In genomic region chr17:16407911-16408588, GRCh38 we compare ENCODE assay signal across 8 cellular contexts. TPM values are rescaled to one million over a fixed set of nuclear protein-coding genes. Genes with fewer than 3 reads are reported as not detected.
DNase-seq lines count a peak whose midpoint lies in the region; ATAC-seq lines count a peak whose summit lies in the region.

No MANE protein-coding gene starts in this region.

- H3K36me3 ChIP-seq in rectal smooth muscle tissue (ENCODE audit: control insufficient read depth, insufficient read depth, low read length) = no peaks in the 10 kb centered on the region

- H3K27ac Mint-ChIP-seq in activated T-helper 17 cell treated with anti-CD3 and anti-CD28 coated beads, Interleukin-2, amount 50 U/mL, for 72 hours = no peak overlapping the region
- no peak overlapping the region for H3K27ac Mint-ChIP-seq in T-helper 2 cell treated with Interferon-gamma antibody and Interleukin-4, amounts not matched to agents 5 μg/mL and 100 μg/mL, for 36 hours

- H3K9ac ChIP-seq in rectal smooth muscle tissue (ENCODE audit: low read length) = no peak overlapping the region

- ATAC-seq in GM18499 (IDR thresholded peaks at IDR 0.05; ENCODE audit: insufficient read depth, unreplicated experiment) (peak; percentile 58), GM21723 (IDR thresholded peaks at IDR 0.05; ENCODE audit: unreplicated experiment) (peak; percentile 91), left ventricle myocardium superior (peak; percentile 67)
- ATAC-seq in activated T-helper 17 cell treated with anti-CD3 and anti-CD28 coated beads, Interleukin-2, amount 50 U/mL, for 72 hours (replicated peaks) = peak; percentile 59
- no peak for ATAC-seq in activated CD4-positive, CD25-positive, alpha-beta regulatory T cell treated with anti-CD3 and anti-CD28 coated beads, Interleukin-2, amount 50 U/mL, for 24 hours

- H3K9me3 Mint-ChIP-seq in activated T-helper 17 cell treated with anti-CD3 and anti-CD28 coated beads, Interleukin-2, amount 50 U/mL, for 72 hours = no peaks in the 10 kb centered on the region
- H3K9me3 Mint-ChIP-seq in T-helper 2 cell treated with Interferon-gamma antibody and Interleukin-4, amounts not matched to agents 5 μg/mL and 100 μg/mL, for 36 hours = no peaks in the 10 kb centered on the region

- H3K4me1 ChIP-seq in rectal smooth muscle tissue (ENCODE audit: control insufficient read depth, insufficient read depth, low read length) = no peaks in the 10 kb centered on the region

- intact Hi-C loops in left ventricle myocardium superior (cut with micrococcal nuclease) = no loop called here

- peaks cover 4% of the 10 kb centered on the region for H3K4me1 Mint-ChIP-seq in activated T-helper 17 cell treated with anti-CD3 and anti-CD28 coated beads, Interleukin-2, amount 50 U/mL, for 72 hours
- H3K4me1 Mint-ChIP-seq in T-helper 2 cell treated with Interferon-gamma antibody and Interleukin-4, amounts not matched to agents 5 μg/mL and 100 μg/mL, for 36 hours (ENCODE audit: low read depth) = peaks cover 3% of the 10 kb centered on the region

- DNase-seq in LHCN-M2 (ENCODE audit: low read depth) (peak; percentile 32), left ventricle myocardium superior (peak; percentile 80)
- DNase-seq in T-helper 2 cell treated with Interferon-gamma antibody and Interleukin-4, amounts not matched to agents 5 μg/mL and 100 μg/mL, for 36 hours (ENCODE audit: low spot score) = no peak

- H3K27ac ChIP-seq in rectal smooth muscle tissue (ENCODE audit: low read depth, low read length) = peak overlapping the region; percentile 37

- no peaks in the 10 kb centered on the region for H3K27me3 ChIP-seq in rectal smooth muscle tissue (ENCODE audit: control insufficient read depth, insufficient read depth, low read length)

- H3K27me3 Mint-ChIP-seq in activated T-helper 17 cell treated with anti-CD3 and anti-CD28 coated beads, Interleukin-2, amount 50 U/mL, for 72 hours = peaks cover 8% of the 10 kb centered on the region
- H3K27me3 Mint-ChIP-seq in T-helper 2 cell treated with Interferon-gamma antibody and Interleukin-4, amounts not matched to agents 5 μg/mL and 100 μg/mL, for 36 hours (ENCODE audit: low read depth) = peaks cover 20% of the 10 kb centered on the region

- no peak overlapping the region for H3K4me3 ChIP-seq in rectal smooth muscle tissue (ENCODE audit: low read length)

- H3K36me3 Mint-ChIP-seq in activated T-helper 17 cell treated with anti-CD3 and anti-CD28 coated beads, Interleukin-2, amount 50 U/mL, for 72 hours (ENCODE audit: low read depth) = no peaks in the 10 kb centered on the region
- peaks cover 1% of the 10 kb centered on the region for H3K36me3 Mint-ChIP-seq in T-helper 2 cell treated with Interferon-gamma antibody and Interleukin-4, amounts not matched to agents 5 μg/mL and 100 μg/mL, for 36 hours (ENCODE audit: low read depth)

- H3K4me3 Mint-ChIP-seq in activated T-helper 17 cell treated with anti-CD3 and anti-CD28 coated beads, Interleukin-2, amount 50 U/mL, for 72 hours = peak overlapping the region; percentile 26
- no peak overlapping the region for H3K4me3 Mint-ChIP-seq in T-helper 2 cell treated with Interferon-gamma antibody and Interleukin-4, amounts not matched to agents 5 μg/mL and 100 μg/mL, for 36 hours

RNA-seq across cellular contexts. Expression of gene TRPV2, which starts 7.3 kb away (rescaled TPM):
- 54.8 and 56.7 TPM in 2 replicates for total RNA-seq in LHCN-M2 (2014; rRNA removed)
- 59.2 TPM for polyA plus RNA-seq in LHCN-M2 (2012)
- 10 to 100 TPM; 35.4 to 74.9 TPM for total RNA-seq in activated T-helper 17 cell treated with anti-CD3 and anti-CD28 coated beads, Interleukin-2, amount 50 U/mL, for 72 hours
- 8.1 TPM for total RNA-seq in left ventricle myocardium superior

RNA-seq across cellular contexts. Expression of gene UBB, which starts 27.2 kb away (rescaled TPM):
- total RNA-seq in LHCN-M2 (2014; rRNA removed) = 992 and 1,176 TPM in 2 replicates
- 2,961 TPM for polyA plus RNA-seq in LHCN-M2 (2012)
- 1,000 to 10,000 TPM in 1 of 2 donors, 100 to 1,000 TPM in 1; 896 to 1,413 TPM for total RNA-seq in activated T-helper 17 cell treated with anti-CD3 and anti-CD28 coated beads, Interleukin-2, amount 50 U/mL, for 72 hours
- 1,672 TPM for total RNA-seq in left ventricle myocardium superior

RNA-seq across cellular contexts. Expression of gene CENPV, which starts 54.8 kb away (rescaled TPM):
- 7.8 and 9.5 TPM in 2 replicates for total RNA-seq in LHCN-M2 (2014; rRNA removed)
- 19.4 TPM for polyA plus RNA-seq in LHCN-M2 (2012)
- total RNA-seq in activated T-helper 17 cell treated with anti-CD3 and anti-CD28 coated beads, Interleukin-2, amount 50 U/mL, for 72 hours = 10 to 100 TPM; 17.5 to 43.5 TPM
- 14.2 TPM for total RNA-seq in left ventricle myocardium superior

Comparison
In these comparisons a context has a peak if more than half of its experiments do, and no peak if none do; other contexts are left out.
1. ATAC-seq: peak in GM18499 (single experiment), GM21723 (single experiment), activated T-helper 17 cell treated with anti-CD3 and anti-CD28 coated beads, Interleukin-2, amount 50 U/mL, for 72 hours (single experiment) and left ventricle myocardium superior (single experiment); none in activated CD4-positive, CD25-positive, alpha-beta regulatory T cell treated with anti-CD3 and anti-CD28 coated beads, Interleukin-2, amount 50 U/mL, for 24 hours (0 of 2).